22 cellular contexts compared by ENCODE assay signal in the genomic region with DNA sequence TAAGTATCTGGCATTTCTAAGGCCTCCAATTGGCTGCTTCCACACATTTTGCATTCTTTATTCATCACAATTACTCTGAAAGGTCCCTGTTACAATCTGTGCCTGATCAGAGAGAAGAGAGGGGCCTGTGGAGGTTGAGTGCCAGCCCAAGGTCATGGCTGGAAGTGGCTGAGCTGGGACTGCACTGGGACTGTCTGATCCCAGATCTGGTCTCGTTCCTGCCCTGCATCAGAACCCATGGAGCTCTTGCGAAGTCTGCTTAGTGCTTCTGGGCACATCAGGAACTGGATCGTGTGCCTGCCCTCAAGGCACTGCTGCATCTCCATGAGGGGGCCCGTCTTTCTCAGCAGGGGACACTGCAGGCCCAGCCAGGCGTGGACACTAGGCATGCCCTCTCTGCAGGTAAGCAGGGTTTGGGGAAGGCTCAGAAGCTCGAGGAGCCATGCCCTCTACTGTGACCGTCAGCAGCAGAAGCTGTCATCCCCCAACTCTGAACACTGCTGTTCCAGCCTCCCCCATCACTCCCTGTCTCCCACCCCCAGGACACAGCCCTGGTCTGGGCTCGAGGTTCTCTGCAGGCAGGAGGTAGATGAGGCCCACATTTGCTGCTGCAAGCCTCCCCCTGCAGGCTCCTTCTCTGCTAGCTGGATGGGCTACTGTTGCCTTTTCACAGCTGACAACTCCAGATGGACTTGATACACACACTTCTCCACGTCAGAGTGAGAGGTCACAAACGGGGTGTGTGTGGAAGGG.
"Had no signal": no experiment of that assay in that cellular context is flagged by ENCODE, and none has a peak within 500 bp of the region (broad histone marks: within the 10 kb centered on the region; RNA-seq: fewer than 3 reads in every experiment).

No MANE protein-coding gene starts in this region.

- H3K4me3 ChIP-seq: gastroesophageal sphincter, prostate gland, right atrium auricular region, skin epidermis, suprapubic skin, transverse colon, vagina had no signal

- H3K9me3 ChIP-seq: prostate gland, suprapubic skin, transverse colon, vagina had no signal

- ATAC-seq: activated CD8-positive, alpha-beta T cell treated with anti-CD3 and anti-CD28 coated beads for 36 hours; gastroesophageal sphincter; naive thymus-derived CD8-positive, alpha-beta T cell; T-cell had no signal

- H3K4me1 Mint-ChIP-seq: activated CD4-positive, alpha-beta T cell treated with anti-CD3 and anti-CD28 coated beads, Interleukin-2, amount 10 ng/mL, durations not matched to agents 24 days and 14 days; immature natural killer cell; naive thymus-derived CD8-positive, alpha-beta T cell; T-cell had no signal

- H3K4me1 ChIP-seq: gastroesophageal sphincter, prostate gland, right atrium auricular region, suprapubic skin, transverse colon, vagina had no signal

- H3K36me3 Mint-ChIP-seq: immature natural killer cell; naive thymus-derived CD8-positive, alpha-beta T cell; T-cell had no signal

- DNase-seq: activated CD4-positive, alpha-beta T cell treated with anti-CD3 and anti-CD28 coated beads, Interleukin-2, amount 10 ng/mL, durations not matched to agents 24 days and 14 days; activated CD8-positive, alpha-beta T cell treated with anti-CD3 and anti-CD28 coated beads for 36 hours; activated naive CD4-positive, alpha-beta T cell treated with anti-CD3 and anti-CD28 coated beads, Interleukin-2, amount 50 U/mL, for 16 hours; activated T-cell treated with anti-CD3 and anti-CD28 coated beads, Interleukin-2, amount 50 U/mL, for 1 hour; brain microvascular endothelial cell; cortex of kidney; immature natural killer cell; mesendoderm; naive thymus-derived CD8-positive, alpha-beta T cell; occipital lobe; stimulated activated CD4-positive, alpha-beta T cell treated with anti-CD3 and anti-CD28 coated beads, Interleukin-15, amount 100 ng/mL, for 24 hours; stimulated activated CD4-positive, alpha-beta T cell treated with anti-CD3 and anti-CD28 coated beads, Interleukin-2, amount 100 ng/mL, for 48 hours; T-cell; T-helper 9 cell; transverse colon had no signal

- H3K27me3 Mint-ChIP-seq: activated CD4-positive, alpha-beta T cell treated with anti-CD3 and anti-CD28 coated beads, Interleukin-2, amount 10 ng/mL, durations not matched to agents 24 days and 14 days; activated CD8-positive, alpha-beta T cell treated with anti-CD3 and anti-CD28 coated beads for 36 hours; stimulated activated naive CD8-positive, alpha-beta T cell treated with anti-CD3 and anti-CD28 coated beads, Interleukin-15, Interleukin-2, amounts not matched to agents 100 ng/mL and 50 ng/mL, for 24 hours had no signal

- H3K27ac ChIP-seq: brain microvascular endothelial cell, gastroesophageal sphincter, prostate gland, right atrium auricular region, skin epidermis, suprapubic skin, transverse colon, vagina had no signal

- H3K36me3 ChIP-seq: brain microvascular endothelial cell, gastroesophageal sphincter, prostate gland, right atrium auricular region, suprapubic skin, transverse colon, vagina had no signal

- H3K27ac Mint-ChIP-seq: activated CD4-positive, alpha-beta T cell treated with anti-CD3 and anti-CD28 coated beads, Interleukin-2, amount 10 ng/mL, durations not matched to agents 24 days and 14 days; activated CD8-positive, alpha-beta T cell treated with anti-CD3 and anti-CD28 coated beads for 36 hours; immature natural killer cell; naive thymus-derived CD8-positive, alpha-beta T cell; stimulated activated naive CD8-positive, alpha-beta T cell treated with anti-CD3 and anti-CD28 coated beads, Interleukin-15, Interleukin-2, amounts not matched to agents 100 ng/mL and 50 ng/mL, for 24 hours; T-cell had no signal

- H3K4me3 Mint-ChIP-seq: activated CD4-positive, alpha-beta T cell treated with anti-CD3 and anti-CD28 coated beads, Interleukin-2, amount 10 ng/mL, durations not matched to agents 24 days and 14 days; activated CD8-positive, alpha-beta T cell treated with anti-CD3 and anti-CD28 coated beads for 36 hours; immature natural killer cell; naive thymus-derived CD8-positive, alpha-beta T cell; stimulated activated naive CD8-positive, alpha-beta T cell treated with anti-CD3 and anti-CD28 coated beads, Interleukin-15, Interleukin-2, amounts not matched to agents 100 ng/mL and 50 ng/mL, for 24 hours; T-cell had no signal

- H3K9me3 Mint-ChIP-seq: activated CD4-positive, alpha-beta T cell treated with anti-CD3 and anti-CD28 coated beads, Interleukin-2, amount 10 ng/mL, durations not matched to agents 24 days and 14 days; immature natural killer cell; stimulated activated naive CD8-positive, alpha-beta T cell treated with anti-CD3 and anti-CD28 coated beads, Interleukin-15, Interleukin-2, amounts not matched to agents 100 ng/mL and 50 ng/mL, for 24 hours; T-cell had no signal

- H3K27me3 ChIP-seq: brain microvascular endothelial cell, right atrium auricular region, suprapubic skin, transverse colon, vagina had no signal
